ENCODE assay signal across 9 cellular contexts in genomic region chr17:40364121-40364861, GRCh38. TPM values are rescaled to one million over a fixed set of nuclear protein-coding genes. Genes with fewer than 3 reads are reported as not detected.
DNase-seq lines count a peak whose midpoint lies in the region; ATAC-seq, FAIRE-seq and TF ChIP-seq lines count a peak whose summit lies in the region.
"Had no signal": no experiment of that assay in that cellular context is flagged by ENCODE, and none has a peak within 500 bp of the region (broad histone marks: within the 10 kb centered on the region; RNA-seq: fewer than 3 reads in every experiment).

Gene GJD3, minus strand, starts transcription at chr17:40364737. Its CDS starts 922 bp downstream, at chr17:40363815.

- H3F3A ChIP-seq in SK-N-SH (replicated peaks; ENCODE audit: insufficient read depth): no peaks in the 10 kb centered on the region

- no peak within 1 kb of the TSS for H3K27ac ChIP-seq in SK-N-SH (ENCODE audit: low read depth in 2 of 2, low read length in 1 of 2)

- no peaks in the 10 kb centered on the region for H3K9me2 ChIP-seq in SK-N-SH

- no peak for FAIRE-seq in GM12891 (lab: Jason Lieb, UNC)
- FAIRE-seq: A204.1 had no signal

- H3K9me3 ChIP-seq in SK-N-SH (no peaks in the 10 kb centered on the region), iPS-18c (ENCODE audit: control insufficient read depth, insufficient read depth, low read length) (peaks cover 6% of the 10 kb centered on the region), mucosa of descending colon (no peaks in the 10 kb centered on the region)

- POLR2A ChIA-PET in SK-N-SH (lab: Yijun Ruan, JAX): no interaction called here

- peaks cover 0 to 15% of the 10 kb centered on the region in 2 experiments; a peak in 1 of 4 replicates for H3K4me1 ChIP-seq in SK-N-SH (ENCODE audit: control insufficient read depth in 1 of 2, insufficient read depth in 2 of 2, low read depth in 1 of 2, low read length in 1 of 2)
- H3K4me1 ChIP-seq in mucosa of descending colon (ENCODE audit: low read depth): peaks cover 6% of the 10 kb centered on the region

- H3K36me3 Mint-ChIP-seq in activated naive CD8-positive, alpha-beta T cell: no peaks in the 10 kb centered on the region
- H3K36me3 Mint-ChIP-seq in stimulated activated naive B cell treated with anti-CD40 and anti-IgM and Interleukin-4, amounts not matched to agents 10 μg/mL and 1 μg/mL and 100 μg/mL, for 72 hours: peaks cover 3% of the 10 kb centered on the region in 2 donors

- H3K79me2 ChIP-seq in SK-N-SH (ENCODE audit: insufficient read depth): no peaks in the 10 kb centered on the region

- no peaks in the 10 kb centered on the region for H3K9me3 Mint-ChIP-seq in activated naive CD8-positive, alpha-beta T cell (ENCODE audit: low read depth)
- no peaks in the 10 kb centered on the region for H3K9me3 Mint-ChIP-seq in stimulated activated naive B cell treated with anti-CD40 and anti-IgM and Interleukin-4, amounts not matched to agents 10 μg/mL and 1 μg/mL and 100 μg/mL, for 72 hours

- no peak within 1 kb of the TSS for H3K9ac ChIP-seq in SK-N-SH

- peaks cover 1% of the 10 kb centered on the region for H3K27me3 Mint-ChIP-seq in activated naive CD8-positive, alpha-beta T cell
- H3K27me3 Mint-ChIP-seq in stimulated activated naive B cell treated with anti-CD40 and anti-IgM and Interleukin-4, amounts not matched to agents 10 μg/mL and 1 μg/mL and 100 μg/mL, for 72 hours: peaks cover 20 to 42% of the 10 kb centered on the region in 2 donors

- peak within 1 kb of the TSS; percentile 65 for H3K4me3 Mint-ChIP-seq in activated naive CD8-positive, alpha-beta T cell
- peak within 1 kb of the TSS; percentile 85 for H3K4me3 Mint-ChIP-seq in stimulated activated naive B cell treated with anti-CD40 and anti-IgM and Interleukin-4, amounts not matched to agents 10 μg/mL and 1 μg/mL and 100 μg/mL, for 72 hours

- no peaks in the 10 kb centered on the region for H4K20me1 ChIP-seq in SK-N-SH (ENCODE audit: insufficient read depth)

- TF ChIP-seq CTCF in SK-N-SH (IDR thresholded peaks at IDR 0.05): no peak
- TF ChIP-seq CTCF in mucosa of descending colon (IDR thresholded peaks at IDR 0.05): no peak

- TF ChIP-seq POLR2A in GM12891 (IDR thresholded peaks at IDR 0.05; ENCODE audit: low read depth, low read length): no peak

- no peak for TF ChIP-seq EP300 in SK-N-SH (IDR thresholded peaks at IDR 0.05; ENCODE audit: borderline replicate concordance in 1 of 2, low read depth in 1 of 2, low read length in 1 of 2)

- no peak within 1 kb of the TSS; the same call in 1 of the 2 replicates for H2AFZ ChIP-seq in SK-N-SH (ENCODE audit: low read depth)

- intact Hi-C loops in mucosa of descending colon (cut with DNase I, micrococcal nuclease): no loop called here

- H3K4me3 ChIP-seq in SK-N-SH (ENCODE audit: low read depth in 2 of 2, low read length in 1 of 2): peak within 1 kb of the TSS in 1 of 2 experiments; percentile 57; a peak in 2 of 4 replicates
- peak within 1 kb of the TSS; percentile 47 for H3K4me3 ChIP-seq in iPS-18c (ENCODE audit: insufficient read depth, low read depth, low read length)
- H3K4me3 ChIP-seq in mucosa of descending colon: no peak within 1 kb of the TSS

- TF ChIP-seq RAD21 in SK-N-SH (IDR thresholded peaks at IDR 0.05; ENCODE audit: low read length): no peak

- H3K27me3 ChIP-seq in SK-N-SH (ENCODE audit: insufficient read depth): no peaks in the 10 kb centered on the region

- no peak within 1 kb of the TSS for H3K27ac Mint-ChIP-seq in activated naive CD8-positive, alpha-beta T cell
- H3K27ac Mint-ChIP-seq in stimulated activated naive B cell treated with anti-CD40 and anti-IgM and Interleukin-4, amounts not matched to agents 10 μg/mL and 1 μg/mL and 100 μg/mL, for 72 hours: peak within 1 kb of the TSS; percentile 65

- H3K4me2 ChIP-seq in SK-N-SH: peak within 1 kb of the TSS; percentile 76; the same call in 1 of the 2 replicates

- CTCF ChIA-PET in SK-N-SH (lab: Yijun Ruan, JAX): interaction anchor here (0.8 to 57.6 kb wide), 12 partner anchors 9 to 194 kb away, joined by 3 to 1706 read pairs (median 8); partner anchors contain the start of genes CCR7, CDC6, RARA and TOP2A

- 98% methylated on average over 19 of the region's 22 CpGs for WGBS in SK-N-SH (ENCODE audit: low lambda C conversion rate)

- H3K36me3 ChIP-seq in SK-N-SH (replicated peaks in 1 of 2; ENCODE audit: control insufficient read depth in 1 of 2, insufficient read depth in 2 of 2, low read length in 1 of 2) (no peaks in the 10 kb centered on the region), mucosa of descending colon (ENCODE audit: low read depth) (no peaks in the 10 kb centered on the region)

- H3K4me1 Mint-ChIP-seq in activated naive CD8-positive, alpha-beta T cell (ENCODE audit: low read depth): peaks cover 5% of the 10 kb centered on the region
- H3K4me1 Mint-ChIP-seq in stimulated activated naive B cell treated with anti-CD40 and anti-IgM and Interleukin-4, amounts not matched to agents 10 μg/mL and 1 μg/mL and 100 μg/mL, for 72 hours: peaks cover 11 to 35% of the 10 kb centered on the region in 2 donors

- ATAC-seq in SK-N-SH treated with all-trans-retinoic acid at 6 μM for 48 hours (no peak), mucosa of descending colon (no peak)
- ATAC-seq in stimulated activated naive B cell treated with anti-CD40 and anti-IgM and Interleukin-4, amounts not matched to agents 10 μg/mL and 1 μg/mL and 100 μg/mL, for 72 hours (replicated peaks): no peak

- DNase-seq in SK-N-SH: peak; percentile 24
- no peak for DNase-seq in stimulated activated naive B cell treated with anti-CD40 and anti-IgM and Interleukin-4, amounts not matched to agents 10 μg/mL and 1 μg/mL and 100 μg/mL, for 72 hours
- no peak for DNase-seq in NCI-H146 treated with DMSO at 0.1 percent for 48 hours (lab: John Stamatoyannopoulos, UW; ENCODE audit: unreplicated experiment)
- DNase-seq in mucosa of descending colon: no peak
- no peak for DNase-seq in GM12891 (ENCODE audit: insufficient read length, low spot score)

TF ChIP-seq in SK-N-SH, 30 proteins besides CTCF, POLR2A, EP300 and RAD21 (continues in another document):
- TF ChIP-seq GABPA (IDR thresholded peaks at IDR 0.05; ENCODE audit: low read depth): no peak
- no peak for TF ChIP-seq MEF2A (IDR thresholded peaks at IDR 0.05; ENCODE audit: borderline replicate concordance, low read depth)
- TF ChIP-seq TAF1 (IDR thresholded peaks at IDR 0.05; ENCODE audit: borderline replicate concordance, low read depth, low read length): no peak
- TF ChIP-seq TEAD4 (IDR thresholded peaks at IDR 0.05; ENCODE audit: borderline replicate concordance, insufficient read depth): no peak
- no peak for TF ChIP-seq POLR2AphosphoS5 (IDR thresholded peaks at IDR 0.05; ENCODE audit: low read depth, low read length)
- TF ChIP-seq SMC3 (IDR thresholded peaks at IDR 0.05; ENCODE audit: low read depth, low read length): no peak

TF ChIP-seq in SK-N-SH treated with all-trans-retinoic acid at 6 μM for 48 hours, 23 proteins besides CTCF, POLR2A, EP300 and RAD21 (continues in another document):
- TF ChIP-seq SNAI2 (CRISPR knock-in tag; IDR thresholded peaks at IDR 0.05): no peak
- TF ChIP-seq PATZ1 (CRISPR knock-in tag; IDR thresholded peaks at IDR 0.05; ENCODE audit: borderline replicate concordance): no peak
- TF ChIP-seq OSR1 (CRISPR knock-in tag; IDR thresholded peaks at IDR 0.05): no peak

TF ChIP-seq in GM12891, 5 proteins besides CTCF, POLR2A, EP300 and RAD21:
- no peak for TF ChIP-seq POLR2AphosphoS5 (IDR thresholded peaks at IDR 0.05; ENCODE audit: low read depth, low read length)
- TF ChIP-seq POU2F2 (IDR thresholded peaks at IDR 0.05; ENCODE audit: low read depth, low read length): no peak
- TF ChIP-seq PAX5 (IDR thresholded peaks at IDR 0.05; ENCODE audit: insufficient read depth, low read length, severe bottlenecking): no peak
- TF ChIP-seq SPI1 (IDR thresholded peaks at IDR 0.05; ENCODE audit: low read depth, low read length): no peak
- no peak for TF ChIP-seq TAF1 (IDR thresholded peaks at IDR 0.05; ENCODE audit: low read depth, low read length)

RNA-seq across cellular contexts. Expression of gene GJD3, which starts in this region (rescaled TPM):
- polyA plus RNA-seq in SK-N-SH (2012; rRNA removed): not detected in 2 replicates
- polyA plus RNA-seq in SK-N-SH (2012; cell fraction: cytosol; rRNA removed): not detected in 2 replicates
- polyA plus RNA-seq in SK-N-SH (2012; cell fraction: nucleus; rRNA removed): not detected in 2 replicates
- total RNA-seq in mucosa of descending colon: 1 to 10 TPM in 2 of 3 donors, under 1 TPM in 1; 0.81 to 1.4 (median 1.2) TPM
- polyA plus RNA-seq in GM12891 (2012; ENCODE audit: low read depth, missing spikeins): 0.21 TPM

Comparison
In these comparisons a context has a peak if more than half of its experiments do, and no peak if none do; other contexts are left out.
1. Peak in DNase-seq and H3K4me2 ChIP-seq in SK-N-SH; RNA of the gene not detected or under 1 TPM.